Comparison of ENCODE assay signal across 8 cellular contexts in the genomic region with DNA sequence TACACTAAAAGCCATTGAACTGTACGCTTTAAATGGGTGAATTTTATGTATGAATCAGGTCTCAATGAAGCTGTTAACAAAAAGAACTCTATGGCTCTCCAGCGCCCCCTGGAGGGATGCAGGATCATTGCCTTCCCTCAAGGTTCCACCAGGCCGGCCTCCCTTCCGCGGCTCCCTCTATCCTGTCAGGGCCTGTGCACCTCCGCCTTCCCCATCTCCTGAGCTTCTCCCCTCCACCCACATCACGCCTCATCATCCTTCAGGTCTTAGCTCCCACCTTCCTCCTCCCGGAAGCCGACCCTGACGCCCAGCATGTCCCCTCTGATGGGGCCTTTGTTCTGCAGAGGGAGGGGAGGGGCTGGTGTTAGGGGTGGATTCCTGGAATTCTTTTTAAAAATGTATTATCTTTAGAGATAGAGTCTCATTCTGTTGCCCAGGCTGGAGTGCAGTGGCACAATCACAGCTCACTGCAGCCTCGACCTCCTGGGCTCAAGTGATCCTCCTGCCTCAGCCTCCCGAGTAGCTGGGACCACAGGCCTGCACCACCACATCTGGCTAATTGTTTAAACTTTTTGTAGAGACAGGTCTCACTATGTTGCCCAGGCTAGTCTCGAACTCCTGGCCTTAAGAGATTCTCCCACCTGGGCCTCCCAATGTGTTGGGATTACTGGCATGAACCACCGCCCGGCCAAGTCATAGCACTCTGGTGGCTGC. TPM values are rescaled to one million over a fixed set of nuclear protein-coding genes. Genes with fewer than 3 reads are reported as not detected.
DNase-seq lines count a peak whose midpoint lies in the region; ATAC-seq lines count a peak whose summit lies in the region.

No MANE protein-coding gene starts in this region.

- no peaks in the 10 kb centered on the region for H3K36me3 Mint-ChIP-seq in activated CD4-positive, alpha-beta memory T cell treated with anti-CD3 and anti-CD28 coated beads, Interleukin-2, amount 10 ng/mL, durations not matched to agents 7 days and 5 days (ENCODE audit: low read depth)
- no peaks in the 10 kb centered on the region for H3K36me3 Mint-ChIP-seq in memory B cell

- peaks cover 6% of the 10 kb centered on the region for H3K27me3 Mint-ChIP-seq in activated CD4-positive, alpha-beta memory T cell treated with anti-CD3 and anti-CD28 coated beads, Interleukin-2, amount 10 ng/mL, durations not matched to agents 7 days and 5 days
- H3K27me3 Mint-ChIP-seq in memory B cell, result peaks cover 21% of the 10 kb centered on the region

- no peaks in the 10 kb centered on the region for H3K9me3 ChIP-seq in effector memory CD4-positive, alpha-beta T cell (ENCODE audit: control insufficient read depth, low read length)

- POLR2A ChIA-PET in activated CD4-positive, alpha-beta memory T cell treated with anti-CD3 and anti-CD28 coated beads, Interleukin-2, amount 10 ng/mL, durations not matched to agents 7 days and 5 days (lab: Charles Lee), result interaction anchor here (1.1 to 1.3 kb wide), 3 partner anchors 10 to 95 kb away, joined by 3 read pairs; no protein-coding TSS in a partner anchor

- CTCF ChIA-PET in activated CD4-positive, alpha-beta memory T cell treated with anti-CD3 and anti-CD28 coated beads, Interleukin-2, amount 10 ng/mL, durations not matched to agents 7 days and 5 days (lab: Charles Lee), result interaction anchor here (0.6 to 4.4 kb wide), 20 partner anchors 18 to 379 kb away, joined by 3 to 77 read pairs (median 4); a partner anchor contains a TSS

- no peak overlapping the region for H3K4me3 ChIP-seq in effector memory CD4-positive, alpha-beta T cell (ENCODE audit: insufficient read depth, low read depth, low read length, poor library complexity, severe bottlenecking)

- DNase-seq in Ammon's horn (ENCODE audit: low spot score), result peak; percentile 77
- DNase-seq in H4 (ENCODE audit: low spot score), result peak; percentile 52
- DNase-seq in NCI-H82 (lab: John Stamatoyannopoulos, UW), result peak; percentile 87
- DNase-seq in activated CD4-positive, alpha-beta memory T cell treated with anti-CD3 and anti-CD28 coated beads, Interleukin-2, amount 10 ng/mL, durations not matched to agents 7 days and 5 days, result peak; percentile 86
- peak; percentile 47 to 72 (median 64) for DNase-seq in effector memory CD4-positive, alpha-beta T cell
- peak; percentile 78 to 86 for DNase-seq in memory B cell (ENCODE audit: low spot score in 2 of 2)
- peak; percentile 45 to 60 for DNase-seq in stimulated activated CD8-positive, alpha-beta memory T cell treated with anti-CD3 and anti-CD28 coated beads, Interleukin-15, amount 100 ng/mL, for 48 hours (ENCODE audit: low read depth in 2 of 2)

- peaks cover 6% of the 10 kb centered on the region for H3K4me1 Mint-ChIP-seq in activated CD4-positive, alpha-beta memory T cell treated with anti-CD3 and anti-CD28 coated beads, Interleukin-2, amount 10 ng/mL, durations not matched to agents 7 days and 5 days
- peaks cover 6% of the 10 kb centered on the region for H3K4me1 Mint-ChIP-seq in memory B cell

- ATAC-seq in memory B cell (ENCODE audit: low read depth) (peak; percentile 91), GM19397 (IDR thresholded peaks at IDR 0.05; ENCODE audit: unreplicated experiment) (no peak)

- H3K4me3 Mint-ChIP-seq in activated CD4-positive, alpha-beta memory T cell treated with anti-CD3 and anti-CD28 coated beads, Interleukin-2, amount 10 ng/mL, durations not matched to agents 7 days and 5 days, result no peak overlapping the region
- no peak overlapping the region for H3K4me3 Mint-ChIP-seq in memory B cell

- no peaks in the 10 kb centered on the region for H3K27me3 ChIP-seq in effector memory CD4-positive, alpha-beta T cell (replicated peaks; ENCODE audit: control insufficient read depth, insufficient read depth, low read length, poor library complexity, severe bottlenecking)

- H3K4me1 ChIP-seq in effector memory CD4-positive, alpha-beta T cell (ENCODE audit: control insufficient read depth, insufficient read depth, low read length, poor library complexity, severe bottlenecking), result no peaks in the 10 kb centered on the region

- no peak overlapping the region for H3K27ac ChIP-seq in effector memory CD4-positive, alpha-beta T cell (ENCODE audit: insufficient read depth, low read length, poor library complexity, severe bottlenecking)

- no peak overlapping the region for H3K27ac Mint-ChIP-seq in activated CD4-positive, alpha-beta memory T cell treated with anti-CD3 and anti-CD28 coated beads, Interleukin-2, amount 10 ng/mL, durations not matched to agents 7 days and 5 days
- H3K27ac Mint-ChIP-seq in memory B cell, result no peak overlapping the region

- H3K36me3 ChIP-seq in effector memory CD4-positive, alpha-beta T cell (ENCODE audit: control insufficient read depth, insufficient read depth, low read length), result no peaks in the 10 kb centered on the region

- H3K9me3 Mint-ChIP-seq in activated CD4-positive, alpha-beta memory T cell treated with anti-CD3 and anti-CD28 coated beads, Interleukin-2, amount 10 ng/mL, durations not matched to agents 7 days and 5 days, result no peaks in the 10 kb centered on the region
- no peaks in the 10 kb centered on the region for H3K9me3 Mint-ChIP-seq in memory B cell

RNA-seq across cellular contexts. Expression of a gene that starts 27.7 kb away (rescaled TPM):
- 45.8 and 52.2 TPM in 2 replicates for total RNA-seq in H4 (2014; rRNA removed; shearing (Covaris generic))
- under 1 TPM in 1 of 2 experiments, not detected in 1; 0.18 TPM for total RNA-seq in activated CD4-positive, alpha-beta memory T cell treated with anti-CD3 and anti-CD28 coated beads, Interleukin-2, amount 10 ng/mL, durations not matched to agents 7 days and 5 days

RNA-seq across cellular contexts. Expression of a gene that starts 42.6 kb away (rescaled TPM):
- total RNA-seq in H4 (2014; rRNA removed; shearing (Covaris generic)), result 7.3 and 8.0 TPM in 2 replicates
- 10 to 100 TPM; 10.3 to 10.5 TPM for total RNA-seq in activated CD4-positive, alpha-beta memory T cell treated with anti-CD3 and anti-CD28 coated beads, Interleukin-2, amount 10 ng/mL, durations not matched to agents 7 days and 5 days

RNA-seq across cellular contexts. Expression of a gene that starts 59.7 kb away (rescaled TPM):
- 0.08 TPM in 1 of 2 replicates, not detected in the other for total RNA-seq in H4 (2014; rRNA removed; shearing (Covaris generic))
- total RNA-seq in activated CD4-positive, alpha-beta memory T cell treated with anti-CD3 and anti-CD28 coated beads, Interleukin-2, amount 10 ng/mL, durations not matched to agents 7 days and 5 days, result 1 to 10 TPM; 4.7 to 5.5 TPM

Comparison
In these comparisons a context has a peak if more than half of its experiments do, and no peak if none do; other contexts are left out.
1. RNA of a gene that starts 27.7 kb away (total RNA-seq): 45.8 to 52.2 TPM in H4; 0.18 TPM in activated CD4-positive, alpha-beta memory T cell treated with anti-CD3 and anti-CD28 coated beads, Interleukin-2, amount 10 ng/mL, durations not matched to agents 7 days and 5 days; every median in the first group is over 10 times any median in the second.
2. Peak in every context shown above with its lines, with median percentiles within 50 percentile points of each other: DNase-seq.